ENCODE assay signal across 20 cellular contexts in genomic region chr19:3053780-3054179, GRCh38.
"Had no signal": no experiment of that assay in that cellular context is flagged by ENCODE, and none has a peak within 500 bp of the region (broad histone marks: within the 10 kb centered on the region; RNA-seq: fewer than 3 reads in every experiment).

No MANE protein-coding gene starts in this region.

- H3K4me3 Mint-ChIP-seq: activated naive CD8-positive, alpha-beta T cell treated with anti-CD3 and anti-CD28 coated beads for 36 hours; immature natural killer cell; natural killer cell had no signal

- H3K4me3 ChIP-seq: dorsolateral prefrontal cortex, gastrocnemius medialis, heart right ventricle, transverse colon, vagina had no signal

- ATAC-seq: gastrocnemius medialis; heart right ventricle; natural killer cell; stimulated activated naive CD8-positive, alpha-beta T cell treated with anti-CD3 and anti-CD28 coated beads, Interleukin-15, Interleukin-2, amounts not matched to agents 100 U/mL and 50 U/mL, for 24 hours had no signal

- H3K27me3 Mint-ChIP-seq: activated naive CD8-positive, alpha-beta T cell treated with anti-CD3 and anti-CD28 coated beads for 36 hours had no signal

- H3K27ac ChIP-seq: neutrophil, vagina had no signal

- H3K9me3 Mint-ChIP-seq: activated naive CD8-positive, alpha-beta T cell treated with anti-CD3 and anti-CD28 coated beads for 36 hours; immature natural killer cell; natural killer cell had no signal

- H3K27me3 ChIP-seq: dorsolateral prefrontal cortex, gastrocnemius medialis, heart right ventricle, transverse colon, vagina had no signal

- H3K27ac Mint-ChIP-seq: activated naive CD8-positive, alpha-beta T cell treated with anti-CD3 and anti-CD28 coated beads for 36 hours had no signal

- H3K36me3 Mint-ChIP-seq: natural killer cell had no signal

- DNase-seq: activated CD4-positive, alpha-beta T cell treated with anti-CD3 and anti-CD28 coated beads, Interleukin-2, amount 50 U/mL, for 4 hours; activated gamma-delta T cell; activated naive CD8-positive, alpha-beta T cell treated with anti-CD3 and anti-CD28 coated beads for 36 hours; amniotic stem cell; dorsolateral prefrontal cortex; gastrocnemius medialis; heart right ventricle; immature natural killer cell; kidney glomerular epithelial cell; mesendoderm; natural killer cell; stimulated activated CD4-positive, alpha-beta T cell treated with anti-CD3 and anti-CD28 coated beads, Interleukin-12 subunit alpha, Interleukin-12 subunit beta, amount 100 ng/mL, for 4 hours; stimulated activated CD4-positive, alpha-beta T cell treated with anti-CD3 and anti-CD28 coated beads, Interleukin-1b, Interleukin-23, amount 100 ng/mL, for 48 hours; stimulated activated CD8-positive, alpha-beta memory T cell treated with anti-CD3 and anti-CD28 coated beads, Interleukin-4, amount 100 ng/mL, for 48 hours; stimulated activated naive CD8-positive, alpha-beta T cell treated with anti-CD3 and anti-CD28 coated beads, Interleukin-15, Interleukin-2, amounts not matched to agents 100 U/mL and 50 U/mL, for 24 hours; SW 1271; T-helper 2 cell; transverse colon had no signal

- H3K9me3 ChIP-seq: gastrocnemius medialis, heart right ventricle, neutrophil, transverse colon, vagina had no signal
